In genomic region chr3:174441588-174442316, GRCh38 we compare ENCODE assay signal across 8 cellular contexts.
DNase-seq lines count a peak whose midpoint lies in the region.

No MANE protein-coding gene starts in this region.

- H3K36me3 Mint-ChIP-seq in activated naive CD4-positive, alpha-beta T cell treated with anti-CD3 and anti-CD28 coated beads for 36 hours (ENCODE audit: low read depth), result no peaks in the 10 kb centered on the region

- H3K27me3 ChIP-seq in mononuclear cell (ENCODE audit: insufficient read depth, low read length), result peaks cover 34% of the 10 kb centered on the region

- H3K4me1 ChIP-seq in mononuclear cell (ENCODE audit: insufficient read depth, low read length), result peaks cover 42% of the 10 kb centered on the region

- H3K4me3 ChIP-seq in mononuclear cell (ENCODE audit: low read length), result peak overlapping the region; percentile 44

- H3K4me3 Mint-ChIP-seq in activated naive CD4-positive, alpha-beta T cell treated with anti-CD3 and anti-CD28 coated beads for 36 hours, result peak overlapping the region; percentile 76

- H3K9me3 Mint-ChIP-seq in activated naive CD4-positive, alpha-beta T cell treated with anti-CD3 and anti-CD28 coated beads for 36 hours, result no peaks in the 10 kb centered on the region

- intact Hi-C loops in activated naive CD4-positive, alpha-beta T cell treated with anti-CD3 and anti-CD28 coated beads for 36 hours (cut with micrococcal nuclease), result no loop called here

- peak overlapping the region; percentile 42 for H3K27ac Mint-ChIP-seq in activated naive CD4-positive, alpha-beta T cell treated with anti-CD3 and anti-CD28 coated beads for 36 hours

- H3K27me3 Mint-ChIP-seq in activated naive CD4-positive, alpha-beta T cell treated with anti-CD3 and anti-CD28 coated beads for 36 hours (ENCODE audit: low read depth), result peaks cover 21% of the 10 kb centered on the region

- CTCF ChIA-PET in activated naive CD4-positive, alpha-beta T cell treated with anti-CD3 and anti-CD28 coated beads for 36 hours (lab: Charles Lee), result no interaction called here

- H3K4me1 Mint-ChIP-seq in activated naive CD4-positive, alpha-beta T cell treated with anti-CD3 and anti-CD28 coated beads for 36 hours (ENCODE audit: low read depth), result peaks cover 11% of the 10 kb centered on the region

- no peaks in the 10 kb centered on the region for H3K9me3 ChIP-seq in mononuclear cell (ENCODE audit: low read depth, low read length)

- DNase-seq in activated naive CD4-positive, alpha-beta T cell treated with anti-CD3 and anti-CD28 coated beads for 36 hours, result no peak
- DNase-seq in activated naive CD4-positive, alpha-beta T cell (lab: John Stamatoyannopoulos, UW), result no peak
- DNase-seq in NCI-H446 (lab: John Stamatoyannopoulos, UW) (peak; percentile 44 to 71), cerebellar cortex (ENCODE audit: low spot score) (peak; percentile 57), NCI-H187 (lab: John Stamatoyannopoulos, UW) (no peak), mesenteric fat pad (ENCODE audit: low spot score) (no peak), A172 (ENCODE audit: low spot score) (no peak)

Comparison
In these comparisons a context has a peak if more than half of its experiments do, and no peak if none do; other contexts are left out.
1. DNase-seq: peak in NCI-H446 (2 of 2) and cerebellar cortex (single experiment); none in activated naive CD4-positive, alpha-beta T cell treated with anti-CD3 and anti-CD28 coated beads for 36 hours (single experiment), activated naive CD4-positive, alpha-beta T cell (0 of 4), NCI-H187 (0 of 2), mesenteric fat pad (single experiment) and A172 (single experiment).